Comparison of ENCODE assay signal across 21 cellular contexts in genomic region chr11:35905901-35906661, GRCh38. TPM values are rescaled to one million over a fixed set of nuclear protein-coding genes. Genes with fewer than 3 reads are reported as not detected.
DNase-seq lines count a peak whose midpoint lies in the region; ATAC-seq and TF ChIP-seq lines count a peak whose summit lies in the region.
"Had no signal": no experiment of that assay in that cellular context is flagged by ENCODE, and none has a peak within 500 bp of the region (broad histone marks: within the 10 kb centered on the region; RNA-seq: fewer than 3 reads in every experiment).

No MANE protein-coding gene starts in this region.

- intact Hi-C loops in Right ventricle myocardium superior (cut with DNase I) (no loop called here), testis (cut with DNase I; ENCODE audit: low total_unique reads) (no loop called here)

- H3K9me3 ChIP-seq in right atrium auricular region, result peaks cover 8 to 17% of the 10 kb centered on the region in 2 donors
- no peaks in the 10 kb centered on the region for H3K9me3 ChIP-seq in testis

- no peaks in the 10 kb centered on the region for H3K36me3 ChIP-seq in right atrium auricular region
- H3K36me3 ChIP-seq in testis (ENCODE audit: low read depth, missing control alignments), result no peaks in the 10 kb centered on the region
- H3K36me3 ChIP-seq: ascending aorta, right lobe of liver had no signal

- no peaks in the 10 kb centered on the region for H3K27me3 ChIP-seq in right atrium auricular region
- H3K27me3 ChIP-seq in testis, result no peaks in the 10 kb centered on the region
- H3K27me3 ChIP-seq: ascending aorta, right lobe of liver had no signal

- no peak for TF ChIP-seq POLR2A in testis (IDR thresholded peaks at IDR 0.05)

- peaks cover 8% of the 10 kb centered on the region for H3K4me1 Mint-ChIP-seq in activated CD4-positive, alpha-beta memory T cell treated with anti-CD3 and anti-CD28 coated beads, Interleukin-2, amount 10 ng/mL, durations not matched to agents 7 days and 5 days
- H3K4me1 Mint-ChIP-seq: activated B cell treated with CpG ODN at 0.5 μM for 24 hours; CD8-positive, alpha-beta memory T cell had no signal

- ATAC-seq in Right ventricle myocardium superior (ENCODE audit: poor library complexity) (peak; percentile 31), GM19455 (IDR thresholded peaks at IDR 0.05; ENCODE audit: unreplicated experiment) (no peak)
- ATAC-seq: natural killer cell treated with Interleukin-12 subunit alpha and Interleukin-12 subunit beta and Interleukin-15 and Interleukin-18, amount 100 ng/mL, for 72 hours; right lobe of liver had no signal

- TF ChIP-seq CTCF in right atrium auricular region (IDR thresholded peaks at IDR 0.05), result no peak
- TF ChIP-seq CTCF in testis (IDR thresholded peaks at IDR 0.05), result peak in 2 of 3 experiments; percentile 9 to 14

- DNase-seq in Right ventricle myocardium superior (no peak), right atrium auricular region (ENCODE audit: low spot score) (no peak), caudate nucleus (lab: John Stamatoyannopoulos, UW) (peak in 17 of 61 donors; percentile 5 to 58 (median 17)), midbrain (lab: John Stamatoyannopoulos, UW) (peak; percentile 82), testis (peak; percentile 29)
- DNase-seq in stimulated activated naive CD4-positive, alpha-beta T cell treated with Interleukin-2 at 50 U/mL for 16 hours (lab: John Stamatoyannopoulos, UW), result no peak
- DNase-seq in activated CD4-positive, alpha-beta memory T cell treated with anti-CD3 and anti-CD28 coated beads, Interleukin-2, amount 10 ng/mL, durations not matched to agents 7 days and 5 days, result no peak
- DNase-seq: activated B cell treated with CpG ODN at 0.5 μM for 24 hours; activated effector memory CD4-positive, alpha-beta T cell treated with Interleukin-2 at 50 U/mL for 16 hours; CD8-positive, alpha-beta memory T cell; GM23248; Kasumi-1; NCI-H1930; NCI-H748 treated with DMSO at 0.1 percent for 48 hours; right lobe of liver; stimulated activated CD4-positive, alpha-beta T cell treated with anti-CD3 and anti-CD28 coated beads, Interleukin-4, amount 100 ng/mL, for 4 hours; T-helper 1 cell; trophoblast cell had no signal

- CTCF ChIA-PET in activated CD4-positive, alpha-beta memory T cell treated with anti-CD3 and anti-CD28 coated beads, Interleukin-2, amount 10 ng/mL, durations not matched to agents 7 days and 5 days (lab: Charles Lee), result no interaction called here

- 27 to 37% methylated on average over 5 of the region's 5 CpGs for WGBS in testis, 2 donors

- H3K4me1 ChIP-seq in right atrium auricular region (no peaks in the 10 kb centered on the region), testis (peaks cover 46% of the 10 kb centered on the region)
- H3K4me1 ChIP-seq: ascending aorta, right lobe of liver had no signal

- H3K4me3 Mint-ChIP-seq in activated CD4-positive, alpha-beta memory T cell treated with anti-CD3 and anti-CD28 coated beads, Interleukin-2, amount 10 ng/mL, durations not matched to agents 7 days and 5 days, result no peak overlapping the region
- H3K4me3 Mint-ChIP-seq: activated B cell treated with CpG ODN at 0.5 μM for 24 hours; CD8-positive, alpha-beta memory T cell; natural killer cell treated with Interleukin-12 subunit alpha and Interleukin-12 subunit beta and Interleukin-15 and Interleukin-18, amount 100 ng/mL, for 72 hours had no signal

- H3K9me3 Mint-ChIP-seq in activated CD4-positive, alpha-beta memory T cell treated with anti-CD3 and anti-CD28 coated beads, Interleukin-2, amount 10 ng/mL, durations not matched to agents 7 days and 5 days, result peaks cover 9% of the 10 kb centered on the region
- H3K9me3 Mint-ChIP-seq: natural killer cell treated with Interleukin-12 subunit alpha and Interleukin-12 subunit beta and Interleukin-15 and Interleukin-18, amount 100 ng/mL, for 72 hours had no signal

- H3K27ac Mint-ChIP-seq in activated CD4-positive, alpha-beta memory T cell treated with anti-CD3 and anti-CD28 coated beads, Interleukin-2, amount 10 ng/mL, durations not matched to agents 7 days and 5 days, result no peak overlapping the region
- H3K27ac Mint-ChIP-seq: activated B cell treated with CpG ODN at 0.5 μM for 24 hours; CD8-positive, alpha-beta memory T cell; natural killer cell treated with Interleukin-12 subunit alpha and Interleukin-12 subunit beta and Interleukin-15 and Interleukin-18, amount 100 ng/mL, for 72 hours had no signal

- H3K4me3 ChIP-seq in right atrium auricular region (no peak overlapping the region), testis (no peak overlapping the region)
- H3K4me3 ChIP-seq: ascending aorta, GM23248, right lobe of liver had no signal

- H3K27me3 Mint-ChIP-seq in activated CD4-positive, alpha-beta memory T cell treated with anti-CD3 and anti-CD28 coated beads, Interleukin-2, amount 10 ng/mL, durations not matched to agents 7 days and 5 days, result peaks cover 12% of the 10 kb centered on the region

- POLR2A ChIA-PET in activated CD4-positive, alpha-beta memory T cell treated with anti-CD3 and anti-CD28 coated beads, Interleukin-2, amount 10 ng/mL, durations not matched to agents 7 days and 5 days (lab: Charles Lee), result no interaction called here

- H3K27ac ChIP-seq in right atrium auricular region (no peak overlapping the region), caudate nucleus (ENCODE audit: low read depth, low read length) (peak overlapping the region; percentile 74), testis (peak overlapping the region; percentile 80 to 83)
- H3K27ac ChIP-seq: ascending aorta, GM23248, right lobe of liver had no signal

- H3K36me3 Mint-ChIP-seq in activated CD4-positive, alpha-beta memory T cell treated with anti-CD3 and anti-CD28 coated beads, Interleukin-2, amount 10 ng/mL, durations not matched to agents 7 days and 5 days (ENCODE audit: low read depth), result no peaks in the 10 kb centered on the region
- H3K36me3 Mint-ChIP-seq: CD8-positive, alpha-beta memory T cell; natural killer cell treated with Interleukin-12 subunit alpha and Interleukin-12 subunit beta and Interleukin-15 and Interleukin-18, amount 100 ng/mL, for 72 hours had no signal

RNA-seq across cellular contexts. Expression of gene LDLRAD3, which starts 37.8 kb away (rescaled TPM):
- total RNA-seq in Right ventricle myocardium superior (1.2 TPM), right atrium auricular region (1 to 10 TPM; 3.6 to 7.0 TPM), testis (10 to 100 TPM; 12.0 to 14.6 TPM)
- 7.1 TPM for polyA plus RNA-seq in testis (ENCODE audit: insufficient read depth, low read depth, low replicate concordance)
- not detected for total RNA-seq in activated CD4-positive, alpha-beta memory T cell treated with anti-CD3 and anti-CD28 coated beads, Interleukin-2, amount 10 ng/mL, durations not matched to agents 7 days and 5 days
- total RNA-seq: activated B cell treated with CpG ODN at 0.5 μM for 24 hours had no signal
- polyA plus RNA-seq: CD8-positive, alpha-beta memory T cell had no signal

Comparison
In these comparisons a context has a peak if more than half of its experiments do, and no peak if none do; other contexts are left out.
1. DNase-seq: peak in midbrain (single experiment) and testis (single experiment); none in Right ventricle myocardium superior (single experiment), right atrium auricular region (single experiment), stimulated activated naive CD4-positive, alpha-beta T cell treated with Interleukin-2 at 50 U/mL for 16 hours (single experiment) and activated CD4-positive, alpha-beta memory T cell treated with anti-CD3 and anti-CD28 coated beads, Interleukin-2, amount 10 ng/mL, durations not matched to agents 7 days and 5 days (single experiment).
2. H3K27ac ChIP-seq: peak in caudate nucleus (single experiment) and testis (2 of 2); none in right atrium auricular region (0 of 2).
3. CTCF ChIP-seq: peak in testis (2 of 3); none in right atrium auricular region (0 of 2).